8 cellular contexts compared by ENCODE assay signal in genomic region chr5:95961617-95962474, GRCh38. TPM values are rescaled to one million over a fixed set of nuclear protein-coding genes. Genes with fewer than 3 reads are reported as not detected.
DNase-seq lines count a peak whose midpoint lies in the region; ATAC-seq and TF ChIP-seq lines count a peak whose summit lies in the region.

TSS of gene ELL2 (minus strand) at chr5:95961851. CDS start at chr5:95961721, 130 bp downstream.

- intact Hi-C loops in spleen (cut with DNase I; ENCODE audit: low total_unique reads): loop anchor here (10.0 kb wide), 1 partner anchor 373 kb away; no protein-coding TSS in a partner anchor

- no peaks in the 10 kb centered on the region for H3K36me3 ChIP-seq in spleen

- peak; percentile 86 for ATAC-seq in GM18870 (IDR thresholded peaks at IDR 0.05; ENCODE audit: unreplicated experiment)
- ATAC-seq in HG03108 (IDR thresholded peaks at IDR 0.05; ENCODE audit: unreplicated experiment): peak; percentile 89

- POLR2A ChIA-PET in AG04450 (lab: Yijun Ruan, JAX): interaction anchor here (0.7 to 1.7 kb wide), 7 partner anchors 11 to 293 kb away, joined by 3 to 8 read pairs (median 3); no protein-coding TSS in a partner anchor

- no peaks in the 10 kb centered on the region for H3K27me3 ChIP-seq in AG04450 (ENCODE audit: control insufficient read depth, insufficient read depth, low read length)
- no peaks in the 10 kb centered on the region for H3K27me3 ChIP-seq in spleen (replicated peaks in 1 of 7)

- no peak for TF ChIP-seq CTCF in AG04450 (IDR thresholded peaks at IDR 0.05; ENCODE audit: low read depth, low read length)
- TF ChIP-seq CTCF in spleen (IDR thresholded peaks at IDR 0.05 in 8 of 11, conservative IDR thresholded peaks at IDR 0.05 in 3 of 11): no peak

- CTCF ChIA-PET in AG04450 (lab: Charles Lee): interaction anchor here (1.2 kb wide), 1 partner anchor 293 kb away, joined by 3 read pairs; no protein-coding TSS in a partner anchor

- H3K4me1 ChIP-seq in spleen: peaks cover 8 to 48% (median 35%) of the 10 kb centered on the region in 6 donors

- TF ChIP-seq POLR2A in spleen (IDR thresholded peaks at IDR 0.05): peak; percentile 49 to 95 (median 69)

- peak within 1 kb of the TSS; percentile 100 for H3K4me3 ChIP-seq in AG04450 (ENCODE audit: low read depth, low read length)
- H3K4me3 ChIP-seq in spleen: peak within 1 kb of the TSS; percentile 60 to 85 (median 66)

- H3K9me3 ChIP-seq in AG04450 (ENCODE audit: control insufficient read depth, insufficient read depth, low read length) (peaks cover 6% of the 10 kb centered on the region; the same call in 1 of the 2 replicates), spleen (no peaks in the 10 kb centered on the region)

- H3K27ac ChIP-seq in AG04450 (ENCODE audit: low read depth, low read length) (peak within 1 kb of the TSS; percentile 91), spleen (peak within 1 kb of the TSS; percentile 97 to 100 (median 99))

- 0 to 1% (median 1%) methylated on average over 43 to 63 of the region's 63 CpGs for WGBS in spleen, 5 donors

- DNase-seq in AG04450 (ENCODE audit: low read depth, low spot score) (peak; percentile 92), NCI-H226 (peak; percentile 95), cerebellar cortex (ENCODE audit: low spot score) (peak; percentile 91), iris pigment epithelial cell (ENCODE audit: low read depth) (peak; percentile 100), spleen (peak; percentile 99)
- peak; percentile 96 for DNase-seq in activated CD4-positive, CD25-positive, alpha-beta regulatory T cell treated with anti-CD3 and anti-CD28 coated beads, Interleukin-2, amount 50 U/mL, for 72 hours

RNA-seq across cellular contexts. Expression of gene ELL2, which starts in this region (rescaled TPM):
- polyA plus RNA-seq in AG04450 (2011; rRNA removed) (99.7 and 131 TPM in 2 replicates), spleen (10 to 100 TPM in 1 of 3 donors, 1 to 10 TPM in 2; 4.3 to 11.1 (median 7.0) TPM)
- 129 and 188 TPM in 2 replicates for polyA minus RNA-seq in AG04450 (2011; rRNA and poly(A)+ RNA removed)
- total RNA-seq in spleen: 100 to 1,000 TPM in 2 of 7 donors, 10 to 100 TPM in 5; 42.3 to 109 (median 83.0) TPM

Comparison
In these comparisons a context has a peak if more than half of its experiments do, and no peak if none do; other contexts are left out.
1. Peak in every context shown above with its lines: DNase-seq, ATAC-seq, H3K4me3 ChIP-seq and H3K27ac ChIP-seq.